ENCODE assay signal across 21 cellular contexts in genomic region chr10:74282151-74282852, GRCh38.
DNase-seq lines count a peak whose midpoint lies in the region; ATAC-seq and TF ChIP-seq lines count a peak whose summit lies in the region.
"Had no signal": no experiment of that assay in that cellular context is flagged by ENCODE, and none has a peak within 500 bp of the region (broad histone marks: within the 10 kb centered on the region; RNA-seq: fewer than 3 reads in every experiment).

No MANE protein-coding gene starts in this region.

- TF ChIP-seq CTCF in CD4-positive, alpha-beta T cell (IDR thresholded peaks at IDR 0.05): no peak
- TF ChIP-seq CTCF in chondrocyte (IDR thresholded peaks at IDR 0.05): no peak
- no peak for TF ChIP-seq CTCF in hepatocyte (IDR thresholded peaks at IDR 0.05; ENCODE audit: poor library complexity)

- H3K27me3 ChIP-seq in CD4-positive, alpha-beta T cell (ENCODE audit: control insufficient read depth, insufficient read depth, low read length): no peaks in the 10 kb centered on the region
- H3K27me3 ChIP-seq in hepatocyte: no peaks in the 10 kb centered on the region
- H3K27me3 ChIP-seq: ascending aorta, BLaER1, gastroesophageal sphincter, Peyer's patch had no signal

- 69% methylated on average over 4 of the region's 4 CpGs for WGBS in hepatocyte (ENCODE audit: low lambda C conversion rate, missing lambda C conversion rate)

- no peaks in the 10 kb centered on the region for H3K4me1 ChIP-seq in hepatocyte (ENCODE audit: insufficient read depth)
- H3K4me1 ChIP-seq: ascending aorta, gastroesophageal sphincter, Peyer's patch had no signal

- peaks cover 40% of the 10 kb centered on the region for H3K79me2 ChIP-seq in hepatocyte

- no peaks in the 10 kb centered on the region for H3K9me3 Mint-ChIP-seq in CD4-positive, alpha-beta T cell
- H3K9me3 Mint-ChIP-seq in chondrocyte (ENCODE audit: low read depth): peaks cover 8% of the 10 kb centered on the region
- H3K9me3 Mint-ChIP-seq: immature natural killer cell, neural crest cell, WTC11 had no signal

- DNase-seq in CD4-positive, alpha-beta T cell: no peak
- DNase-seq in HS-5 (ENCODE audit: low read depth) (peak; percentile 28), chondrocyte (ENCODE audit: low spot score) (no peak), hepatocyte (ENCODE audit: low spot score) (no peak), left ventricle myocardium superior (no peak), SW480 (ENCODE audit: low spot score) (no peak)
- DNase-seq: activated effector memory CD4-positive, alpha-beta T cell treated with Interleukin-2 at 50 U/mL for 16 hours; DMS53; GOT3; immature natural killer cell; NCI-H2081; NCI-H774; Peyer's patch had no signal

- H3K27ac Mint-ChIP-seq in CD4-positive, alpha-beta T cell: peak overlapping the region; percentile 43
- H3K27ac Mint-ChIP-seq in chondrocyte (ENCODE audit: unreplicated experiment): peak overlapping the region; percentile 57
- H3K27ac Mint-ChIP-seq: immature natural killer cell, memory B cell had no signal

- peaks cover 14% of the 10 kb centered on the region for H3K36me3 Mint-ChIP-seq in CD4-positive, alpha-beta T cell (ENCODE audit: low read depth)
- peaks cover 3% of the 10 kb centered on the region for H3K36me3 Mint-ChIP-seq in chondrocyte (ENCODE audit: low read depth)
- H3K36me3 Mint-ChIP-seq: immature natural killer cell, WTC11 had no signal

- H3K9me2 ChIP-seq in hepatocyte (replicated peaks; ENCODE audit: insufficient read depth): no peaks in the 10 kb centered on the region

- H3K4me1 Mint-ChIP-seq in CD4-positive, alpha-beta T cell (ENCODE audit: low read depth): peaks cover 18% of the 10 kb centered on the region
- H3K4me1 Mint-ChIP-seq in chondrocyte (ENCODE audit: low read depth): peaks cover 25% of the 10 kb centered on the region
- H3K4me1 Mint-ChIP-seq: WTC11 had no signal

- no peaks in the 10 kb centered on the region for H4K20me1 ChIP-seq in hepatocyte (ENCODE audit: insufficient read depth, poor library complexity, severe bottlenecking)
- H4K20me1 ChIP-seq: BLaER1 had no signal

- no peaks in the 10 kb centered on the region for H3K36me3 ChIP-seq in hepatocyte (replicated peaks; ENCODE audit: insufficient read depth, low read depth)
- H3K36me3 ChIP-seq: ascending aorta, gastroesophageal sphincter, Peyer's patch had no signal

- no peaks in the 10 kb centered on the region for H3K9me3 ChIP-seq in CD4-positive, alpha-beta T cell (ENCODE audit: control insufficient read depth, low read length)
- peaks cover 7% of the 10 kb centered on the region for H3K9me3 ChIP-seq in hepatocyte (ENCODE audit: low read depth)
- H3K9me3 ChIP-seq: ascending aorta, gastroesophageal sphincter, Peyer's patch had no signal

- CTCF ChIA-PET in CD4-positive, alpha-beta T cell (lab: Charles Lee): interaction anchor here (0.6 kb wide), 1 partner anchor 1405 kb away, joined by 3 read pairs; no protein-coding TSS in a partner anchor

- H3K27ac ChIP-seq in CD4-positive, alpha-beta T cell (ENCODE audit: low read depth, low read length): no peak overlapping the region
- H3K27ac ChIP-seq in hepatocyte: peak overlapping the region; percentile 2
- H3K27ac ChIP-seq: ascending aorta, BLaER1, gastroesophageal sphincter, Peyer's patch had no signal

- no peak for ATAC-seq in CD4-positive, alpha-beta T cell (ENCODE audit: poor library complexity)
- ATAC-seq in left ventricle myocardium superior (no peak), HG03139 (IDR thresholded peaks at IDR 0.05; ENCODE audit: unreplicated experiment) (no peak), HG03460 (IDR thresholded peaks at IDR 0.05; ENCODE audit: unreplicated experiment) (no peak)
- ATAC-seq: gastroesophageal sphincter, WTC11 had no signal

- POLR2A ChIA-PET in CD4-positive, alpha-beta T cell (lab: Charles Lee): interaction anchor here (1.5 kb wide), 1 partner anchor 10 kb away, joined by 3 read pairs; no protein-coding TSS in a partner anchor

- H3K4me2 ChIP-seq in hepatocyte: no peak overlapping the region
- H3K4me2 ChIP-seq: BLaER1 had no signal

- intact Hi-C loops in CD4-positive, alpha-beta T cell (cut with DNase I, micrococcal nuclease): no loop called here
- intact Hi-C loops in left ventricle myocardium superior (cut with micrococcal nuclease): no loop called here

- H2AFZ ChIP-seq in hepatocyte: no peak overlapping the region

- H3K4me3 ChIP-seq in hepatocyte: no peak overlapping the region
- H3K4me3 ChIP-seq: ascending aorta, BLaER1, gastroesophageal sphincter, Peyer's patch had no signal

- no peaks in the 10 kb centered on the region for H3K27me3 Mint-ChIP-seq in CD4-positive, alpha-beta T cell
- H3K27me3 Mint-ChIP-seq in chondrocyte (ENCODE audit: low read depth): no peaks in the 10 kb centered on the region
- H3K27me3 Mint-ChIP-seq: memory B cell had no signal

- H3K4me3 Mint-ChIP-seq in CD4-positive, alpha-beta T cell: no peak overlapping the region
- H3K4me3 Mint-ChIP-seq in chondrocyte (ENCODE audit: unreplicated experiment): no peak overlapping the region
- H3K4me3 Mint-ChIP-seq: immature natural killer cell, memory B cell, neural crest cell, WTC11 had no signal
